2 cellular contexts compared by ENCODE assay signal in genomic region chr3:64859625-64860590, GRCh38.
TF ChIP-seq lines count a peak whose summit lies in the region.

No MANE protein-coding gene starts in this region.

TF ChIP-seq in HepG2, 621 proteins besides CTCF, POLR2A, EP300 and RAD21 (continued from another document):
- TF ChIP-seq MTERF4 (CRISPR knock-in tag; IDR thresholded peaks at IDR 0.05) (no peak), ZNF790 (CRISPR knock-in tag; IDR thresholded peaks at IDR 0.05; ENCODE audit: borderline replicate concordance) (no peak), ZNF644 (CRISPR knock-in tag; IDR thresholded peaks at IDR 0.05; ENCODE audit: low read depth) (no peak), KDM5B (CRISPR knock-in tag; IDR thresholded peaks at IDR 0.05; ENCODE audit: borderline replicate concordance) (no peak), ESRRA (CRISPR knock-in tag; IDR thresholded peaks at IDR 0.05; ENCODE audit: low read depth) (no peak)

TF ChIP-seq in HEK293T, 16 proteins besides CTCF, POLR2A, EP300 and RAD21 (continued from another document):
- TF ChIP-seq PKNOX1 (IDR thresholded peaks at IDR 0.05), result no peak
